Comparison of ENCODE assay signal across 2 cellular contexts in the genomic region with DNA sequence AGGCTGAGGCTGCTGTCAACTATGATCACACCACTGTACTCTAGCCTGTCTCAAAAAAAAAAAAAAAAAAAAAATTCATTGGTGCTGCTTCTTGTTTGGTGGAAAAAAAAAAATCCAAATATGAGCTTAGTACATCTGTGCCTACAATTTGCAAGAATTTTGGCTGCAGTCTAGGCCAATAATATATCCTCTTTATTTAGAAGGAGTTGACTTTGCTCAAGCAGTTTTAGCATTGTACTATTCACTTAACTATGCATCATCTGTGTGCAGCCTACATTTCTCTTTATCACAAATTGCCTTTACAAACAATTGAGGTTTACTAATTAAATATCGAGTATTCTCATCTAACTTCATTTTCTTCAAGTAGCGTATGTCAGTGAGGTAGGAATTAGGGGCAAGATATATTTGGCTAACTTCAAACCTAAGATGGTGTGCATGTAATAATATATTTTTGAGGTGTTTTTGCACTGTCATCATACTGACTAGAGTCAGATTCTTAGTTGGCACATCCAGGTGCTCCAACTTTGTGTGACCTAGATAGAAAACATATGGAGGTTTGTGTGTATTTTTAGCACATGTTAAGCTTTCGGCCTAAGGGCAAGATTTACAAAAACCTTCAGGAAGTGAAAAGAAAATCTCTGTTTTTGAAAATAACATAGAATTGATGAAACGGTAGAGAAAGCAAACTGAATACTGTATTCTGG.
TF ChIP-seq lines count a peak whose summit lies in the region.

No MANE protein-coding gene starts in this region.

TF ChIP-seq in SK-N-SH, 30 proteins besides CTCF, POLR2A, EP300 and RAD21 (continued from another document):
- TF ChIP-seq, protein P1, sequence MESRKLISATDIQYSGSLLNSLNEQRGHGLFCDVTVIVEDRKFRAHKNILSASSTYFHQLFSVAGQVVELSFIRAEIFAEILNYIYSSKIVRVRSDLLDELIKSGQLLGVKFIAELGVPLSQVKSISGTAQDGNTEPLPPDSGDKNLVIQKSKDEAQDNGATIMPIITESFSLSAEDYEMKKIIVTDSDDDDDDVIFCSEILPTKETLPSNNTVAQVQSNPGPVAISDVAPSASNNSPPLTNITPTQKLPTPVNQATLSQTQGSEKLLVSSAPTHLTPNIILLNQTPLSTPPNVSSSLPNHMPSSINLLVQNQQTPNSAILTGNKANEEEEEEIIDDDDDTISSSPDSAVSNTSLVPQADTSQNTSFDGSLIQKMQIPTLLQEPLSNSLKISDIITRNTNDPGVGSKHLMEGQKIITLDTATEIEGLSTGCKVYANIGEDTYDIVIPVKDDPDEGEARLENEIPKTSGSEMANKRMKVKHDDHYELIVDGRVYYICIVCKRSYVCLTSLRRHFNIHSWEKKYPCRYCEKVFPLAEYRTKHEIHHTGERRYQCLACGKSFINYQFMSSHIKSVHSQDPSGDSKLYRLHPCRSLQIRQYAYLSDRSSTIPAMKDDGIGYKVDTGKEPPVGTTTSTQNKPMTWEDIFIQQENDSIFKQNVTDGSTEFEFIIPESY (IDR thresholded peaks at IDR 0.05; ENCODE audit: borderline replicate concordance, low read depth) = no peak
- TF ChIP-seq, protein P2, sequence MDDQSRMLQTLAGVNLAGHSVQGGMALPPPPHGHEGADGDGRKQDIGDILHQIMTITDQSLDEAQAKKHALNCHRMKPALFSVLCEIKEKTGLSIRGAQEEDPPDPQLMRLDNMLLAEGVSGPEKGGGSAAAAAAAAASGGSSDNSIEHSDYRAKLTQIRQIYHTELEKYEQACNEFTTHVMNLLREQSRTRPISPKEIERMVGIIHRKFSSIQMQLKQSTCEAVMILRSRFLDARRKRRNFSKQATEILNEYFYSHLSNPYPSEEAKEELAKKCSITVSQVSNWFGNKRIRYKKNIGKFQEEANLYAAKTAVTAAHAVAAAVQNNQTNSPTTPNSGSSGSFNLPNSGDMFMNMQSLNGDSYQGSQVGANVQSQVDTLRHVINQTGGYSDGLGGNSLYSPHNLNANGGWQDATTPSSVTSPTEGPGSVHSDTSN (IDR thresholded peaks at IDR 0.05) = no peak
- TF ChIP-seq NFIC (IDR thresholded peaks at IDR 0.05; ENCODE audit: borderline replicate concordance) (no peak), GABPA (IDR thresholded peaks at IDR 0.05; ENCODE audit: low read depth) (no peak), TCF12 (IDR thresholded peaks at IDR 0.05) (no peak), MXI1 (IDR thresholded peaks at IDR 0.05; ENCODE audit: low read depth, low read length) (no peak), FOSL2 (IDR thresholded peaks at IDR 0.05; ENCODE audit: borderline replicate concordance, low read depth) (no peak), FOXJ3 (CRISPR knock-in tag; IDR thresholded peaks at IDR 0.05) (no peak), ELF1 (IDR thresholded peaks at IDR 0.05) (no peak), NRF1 (IDR thresholded peaks at IDR 0.05; ENCODE audit: low read depth, low read length) (no peak), EZH2phosphoT487 (IDR thresholded peaks at IDR 0.05; ENCODE audit: borderline replicate concordance, low read depth) (no peak), SMC3 (IDR thresholded peaks at IDR 0.05; ENCODE audit: low read depth, low read length) (no peak), CHD2 (IDR thresholded peaks at IDR 0.05; ENCODE audit: low read length, partially characterized antibody) (no peak)
- TF ChIP-seq, protein P3, sequence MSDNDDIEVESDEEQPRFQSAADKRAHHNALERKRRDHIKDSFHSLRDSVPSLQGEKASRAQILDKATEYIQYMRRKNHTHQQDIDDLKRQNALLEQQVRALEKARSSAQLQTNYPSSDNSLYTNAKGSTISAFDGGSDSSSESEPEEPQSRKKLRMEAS (IDR thresholded peaks at IDR 0.05; ENCODE audit: low read depth) = no peak
- TF ChIP-seq, protein P4, sequence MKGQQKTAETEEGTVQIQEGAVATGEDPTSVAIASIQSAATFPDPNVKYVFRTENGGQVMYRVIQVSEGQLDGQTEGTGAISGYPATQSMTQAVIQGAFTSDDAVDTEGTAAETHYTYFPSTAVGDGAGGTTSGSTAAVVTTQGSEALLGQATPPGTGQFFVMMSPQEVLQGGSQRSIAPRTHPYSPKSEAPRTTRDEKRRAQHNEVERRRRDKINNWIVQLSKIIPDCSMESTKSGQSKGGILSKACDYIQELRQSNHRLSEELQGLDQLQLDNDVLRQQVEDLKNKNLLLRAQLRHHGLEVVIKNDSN (IDR thresholded peaks at IDR 0.05; ENCODE audit: borderline replicate concordance, low read depth) = no peak
- TF ChIP-seq, protein P5, sequence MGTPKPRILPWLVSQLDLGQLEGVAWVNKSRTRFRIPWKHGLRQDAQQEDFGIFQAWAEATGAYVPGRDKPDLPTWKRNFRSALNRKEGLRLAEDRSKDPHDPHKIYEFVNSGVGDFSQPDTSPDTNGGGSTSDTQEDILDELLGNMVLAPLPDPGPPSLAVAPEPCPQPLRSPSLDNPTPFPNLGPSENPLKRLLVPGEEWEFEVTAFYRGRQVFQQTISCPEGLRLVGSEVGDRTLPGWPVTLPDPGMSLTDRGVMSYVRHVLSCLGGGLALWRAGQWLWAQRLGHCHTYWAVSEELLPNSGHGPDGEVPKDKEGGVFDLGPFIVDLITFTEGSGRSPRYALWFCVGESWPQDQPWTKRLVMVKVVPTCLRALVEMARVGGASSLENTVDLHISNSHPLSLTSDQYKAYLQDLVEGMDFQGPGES (IDR thresholded peaks at IDR 0.05; ENCODE audit: low read depth, low read length) = no peak

TF ChIP-seq in SK-N-SH treated with all-trans-retinoic acid at 6 μM for 48 hours, 23 proteins besides CTCF, POLR2A, EP300 and RAD21 (continued from another document):
- TF ChIP-seq, protein P6, sequence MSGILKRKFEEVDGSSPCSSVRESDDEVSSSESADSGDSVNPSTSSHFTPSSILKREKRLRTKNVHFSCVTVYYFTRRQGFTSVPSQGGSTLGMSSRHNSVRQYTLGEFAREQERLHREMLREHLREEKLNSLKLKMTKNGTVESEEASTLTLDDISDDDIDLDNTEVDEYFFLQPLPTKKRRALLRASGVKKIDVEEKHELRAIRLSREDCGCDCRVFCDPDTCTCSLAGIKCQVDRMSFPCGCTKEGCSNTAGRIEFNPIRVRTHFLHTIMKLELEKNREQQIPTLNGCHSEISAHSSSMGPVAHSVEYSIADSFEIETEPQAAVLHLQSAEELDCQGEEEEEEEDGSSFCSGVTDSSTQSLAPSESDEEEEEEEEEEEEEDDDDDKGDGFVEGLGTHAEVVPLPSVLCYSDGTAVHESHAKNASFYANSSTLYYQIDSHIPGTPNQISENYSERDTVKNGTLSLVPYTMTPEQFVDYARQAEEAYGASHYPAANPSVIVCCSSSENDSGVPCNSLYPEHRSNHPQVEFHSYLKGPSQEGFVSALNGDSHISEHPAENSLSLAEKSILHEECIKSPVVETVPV (CRISPR knock-in tag; IDR thresholded peaks at IDR 0.05) = no peak
- TF ChIP-seq ZC3H10 (CRISPR knock-in tag; IDR thresholded peaks at IDR 0.05) (no peak), ARNTL (CRISPR knock-in tag; IDR thresholded peaks at IDR 0.05; ENCODE audit: borderline replicate concordance, low read depth) (no peak), ZNF70 (CRISPR knock-in tag; IDR thresholded peaks at IDR 0.05) (no peak)
